ENCODE assay signal across 12 cellular contexts in the genomic region with DNA sequence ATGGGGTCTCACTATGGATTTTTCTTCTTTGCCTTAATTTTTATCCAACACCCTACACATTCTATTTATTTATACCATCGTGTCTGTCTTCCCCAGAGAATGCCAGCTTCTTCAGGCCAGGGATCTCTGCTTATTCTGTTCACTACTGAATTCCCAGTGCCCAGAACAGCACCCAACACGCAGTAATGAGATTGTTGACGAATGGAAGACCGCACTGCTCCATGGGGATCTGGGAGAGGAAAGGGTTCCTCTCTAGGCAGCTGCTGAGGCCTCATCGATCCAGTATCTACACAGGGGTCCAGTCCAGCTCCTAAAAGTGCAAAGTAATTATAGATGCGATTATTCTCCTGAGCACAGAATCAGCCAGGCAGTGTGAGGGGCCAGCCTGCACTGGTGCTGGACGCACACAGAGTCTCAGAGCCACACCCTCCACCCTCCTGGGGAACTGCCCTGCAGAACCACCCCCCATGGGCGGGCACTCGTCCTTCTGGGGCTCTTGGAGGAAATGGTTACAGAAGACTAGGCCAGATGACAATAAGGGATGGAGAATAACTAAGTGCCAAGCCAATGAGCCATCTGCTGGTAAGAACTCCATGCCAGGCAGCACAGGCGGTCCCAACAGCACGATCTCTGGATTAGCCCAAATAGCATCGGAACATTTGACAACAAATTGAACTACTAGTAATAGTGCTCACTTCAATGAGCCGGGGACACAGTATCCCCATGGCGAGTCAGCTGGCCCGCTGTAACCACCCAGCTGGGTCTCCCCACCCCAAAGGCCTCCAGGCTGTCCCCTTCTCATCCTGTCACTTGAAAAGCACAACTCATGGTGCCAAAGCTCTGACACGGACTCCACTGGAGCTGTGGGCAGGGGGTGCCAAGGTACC. TPM values are rescaled to one million over a fixed set of nuclear protein-coding genes. Genes with fewer than 3 reads are reported as not detected.
A peak's percentile ranks its signal among the peaks of the same experiment; 100 is the strongest.
DNase-seq lines count a peak whose midpoint lies in the region; ATAC-seq, FAIRE-seq and TF ChIP-seq lines count a peak whose summit lies in the region.
"Had no signal": no experiment of that assay in that cellular context is flagged by ENCODE, and none has a peak within 500 bp of the region (broad histone marks: within the 10 kb centered on the region; RNA-seq: fewer than 3 reads in every experiment).

No MANE protein-coding gene starts in this region.

- no TSS peak for BruUV-seq in HepG2 (replicated peaks; lab: Mats Ljungman, UMichigan)

- H3K9me3 ChIP-seq in left ventricle myocardium inferior (replicated peaks) (no peaks in the 10 kb centered on the region), HepG2 (ENCODE audit: low read length) (no peaks in the 10 kb centered on the region), MM.1S (replicated peaks; ENCODE audit: insufficient read depth, low read length) (no peaks in the 10 kb centered on the region)
- H3K9me3 ChIP-seq: thyroid gland had no signal

- H3K36me3 Mint-ChIP-seq in WTC11 = no peaks in the 10 kb centered on the region

- no peak overlapping the region for H3K27ac Mint-ChIP-seq in WTC11
- H3K27ac Mint-ChIP-seq: HFFc6 had no signal

- no peak for ATAC-seq in Right ventricle myocardium inferior
- no peak for ATAC-seq in WTC11
- ATAC-seq in HepG2 = no peak
- ATAC-seq in HG03139 (IDR thresholded peaks at IDR 0.05; ENCODE audit: unreplicated experiment) = no peak
- no peak for ATAC-seq in GM18909 (IDR thresholded peaks at IDR 0.05; ENCODE audit: poor library complexity, unreplicated experiment)

- POLR2A ChIA-PET in WTC11 (lab: Charles Lee) (interaction anchor here (1.0 to 1.5 kb wide), 2 partner anchors 59 to 106 kb away, joined by 3 to 5 read pairs; no protein-coding TSS in a partner anchor), HepG2 (lab: Yijun Ruan, JAX) (no interaction called here)

- H3K4me1 ChIP-seq in left ventricle myocardium inferior (peaks cover 38% of the 10 kb centered on the region), HepG2 (ENCODE audit: insufficient read depth, low read length) (peaks cover 43% of the 10 kb centered on the region), MM.1S (ENCODE audit: low read length) (no peaks in the 10 kb centered on the region)

- DNase-seq in left ventricle myocardium inferior = peak; percentile 17
- DNase-seq in Right ventricle myocardium inferior (ENCODE audit: missing footprints) = no peak
- no peak for DNase-seq in WTC11 (ENCODE audit: low spot score)
- DNase-seq in HepG2 (ENCODE audit: low spot score) = no peak
- peak; percentile 71 for DNase-seq in ureter (ENCODE audit: low spot score)
- DNase-seq in MM.1S = no peak
- DNase-seq: DMS79; HFFc6; stimulated activated CD4-positive, alpha-beta T cell treated with anti-CD3 and anti-CD28 coated beads, Interleukin-1b, Interleukin-23, amount 100 ng/mL, for 48 hours had no signal

- TF ChIP-seq CTCF in left ventricle myocardium inferior (IDR thresholded peaks at IDR 0.05; ENCODE audit: borderline replicate concordance) (no peak), WTC11 (IDR thresholded peaks at IDR 0.05) (no peak), HepG2 (CRISPR knock-in tag; IDR thresholded peaks at IDR 0.05) (no peak), MM.1S (IDR thresholded peaks at IDR 0.05; ENCODE audit: low read length) (no peak)

- peaks cover 3% of the 10 kb centered on the region; the same call in 1 of the 2 replicates for H4K20me1 ChIP-seq in HepG2 (ENCODE audit: insufficient read depth, low read length)
- H4K20me1 ChIP-seq in MM.1S (ENCODE audit: insufficient read depth, low read length) = no peaks in the 10 kb centered on the region

- intact Hi-C loops in left ventricle myocardium inferior (cut with micrococcal nuclease) = no loop called here
- intact Hi-C loops in Right ventricle myocardium inferior (cut with DNase I) = loop anchor here (1.0 to 10.0 kb wide), 2 partner anchors 93 to 167 kb away; no protein-coding TSS in a partner anchor
- intact Hi-C loops in HepG2 (cut with micrococcal nuclease; ENCODE audit: unreplicated experiment) = loop anchor here (1.0 to 5.0 kb wide), 3 partner anchors 87 to 167 kb away; no protein-coding TSS in a partner anchor

- H3K9me3 Mint-ChIP-seq in WTC11 = no peaks in the 10 kb centered on the region

- H3K27ac ChIP-seq in left ventricle myocardium inferior (replicated peaks) (peak overlapping the region; percentile 75), HepG2 (ENCODE audit: extremely low read length, insufficient read depth, low read length) (no peak overlapping the region), MM.1S (ENCODE audit: low read length) (no peak overlapping the region)

- peak overlapping the region; percentile 87 for H3K4me3 Mint-ChIP-seq in WTC11
- H3K4me3 Mint-ChIP-seq: HFFc6 had no signal

- no peaks in the 10 kb centered on the region for H3K36me3 ChIP-seq in left ventricle myocardium inferior
- peaks cover 0 to 2% of the 10 kb centered on the region in 2 experiments; a peak in 1 of 5 replicates for H3K36me3 ChIP-seq in HepG2 (replicated peaks in 1 of 2; ENCODE audit: control insufficient read depth in 1 of 2, insufficient read depth in 2 of 2, low read length in 2 of 2)
- no peaks in the 10 kb centered on the region for H3K36me3 ChIP-seq in MM.1S (replicated peaks; ENCODE audit: insufficient read depth, low read length)
- H3K36me3 ChIP-seq: thyroid gland had no signal

- CTCF ChIA-PET in WTC11 (lab: Charles Lee) = interaction anchor here (0.7 to 5.7 kb wide), 21 partner anchors 8 to 211 kb away, joined by 3 to 66 read pairs (median 4); no protein-coding TSS in a partner anchor
- CTCF ChIA-PET in HepG2 (lab: Yijun Ruan, JAX; ENCODE audit: low intra/inter-chr PET ratio, low total read pairs) = interaction anchor here (1.8 kb wide), 1 partner anchor 166 kb away, joined by 11 read pairs; no protein-coding TSS in a partner anchor

- H3K27me3 ChIP-seq in left ventricle myocardium inferior (ENCODE audit: low read depth) = peaks cover 46% of the 10 kb centered on the region
- peaks cover 4 to 30% of the 10 kb centered on the region in 2 experiments; a peak in 4 of 5 replicates for H3K27me3 ChIP-seq in HepG2 (ENCODE audit: control insufficient read depth in 1 of 2, insufficient read depth in 2 of 2, low read length in 2 of 2)
- peaks cover 93% of the 10 kb centered on the region for H3K27me3 ChIP-seq in MM.1S (replicated peaks; ENCODE audit: insufficient read depth, low read length)
- H3K27me3 ChIP-seq: thyroid gland had no signal

- H3K4me3 ChIP-seq in left ventricle myocardium inferior = no peak overlapping the region
- H3K4me3 ChIP-seq in HepG2 (replicated peaks in 1 of 3; ENCODE audit: insufficient read depth in 1 of 3, low read depth in 2 of 3, low read length in 3 of 3) = no peak overlapping the region
- no peak overlapping the region for H3K4me3 ChIP-seq in MM.1S (ENCODE audit: low read length)

- H3K4me1 Mint-ChIP-seq in WTC11 = peaks cover 35% of the 10 kb centered on the region

- H3K4me2 ChIP-seq in HepG2 (ENCODE audit: low read depth, low read length) (no peak overlapping the region), MM.1S (ENCODE audit: low read depth, low read length) (no peak overlapping the region)

- H2AFZ ChIP-seq in HepG2 (ENCODE audit: low read length) (no peak overlapping the region), MM.1S (ENCODE audit: low read length) (no peak overlapping the region)

- no peaks in the 10 kb centered on the region for H3F3A ChIP-seq in MM.1S (ENCODE audit: insufficient read depth, low read length)

- no peak for TF ChIP-seq POLR2A in HepG2 (IDR thresholded peaks at IDR 0.05; ENCODE audit: insufficient read depth in 1 of 2, low read depth in 2 of 2, low read length in 2 of 2)

- TF ChIP-seq EP300 in HepG2 (IDR thresholded peaks at IDR 0.05; ENCODE audit: low read depth in 2 of 2, low read length in 2 of 2) (no peak), HepG2 (CRISPR knock-in tag; IDR thresholded peaks at IDR 0.05; ENCODE audit: borderline replicate concordance) (no peak)

- H3K79me2 ChIP-seq in HepG2 (ENCODE audit: insufficient read depth, low read length) (peaks cover 6% of the 10 kb centered on the region), MM.1S (ENCODE audit: low read length) (no peaks in the 10 kb centered on the region)

- WGBS in HepG2 (ENCODE audit: low lambda C conversion rate) = 66% methylated on average over 11 of the region's 16 CpGs

- no peaks in the 10 kb centered on the region for H3K9me2 ChIP-seq in MM.1S (replicated peaks; ENCODE audit: insufficient read depth, low read length)

- H3K9ac ChIP-seq in HepG2 (ENCODE audit: insufficient read depth, low read depth, low read length) (no peak overlapping the region), MM.1S (ENCODE audit: low read length) (no peak overlapping the region)

- no peak for FAIRE-seq in HepG2 (lab: Jason Lieb, UNC)

- TF ChIP-seq RAD21 in HepG2 (CRISPR knock-in tag; IDR thresholded peaks at IDR 0.05) = no peak

- peaks cover 4% of the 10 kb centered on the region; the same call in 1 of the 2 replicates for H3K27me3 Mint-ChIP-seq in WTC11 (ENCODE audit: low read depth)

- in situ Hi-C loops in HepG2 (cut with HindIII; ENCODE audit: extremely low pct_ligation_motif_present, low pct_unique_long_range_greater_than_20kb) = loop anchor here (10.0 to 25.0 kb wide), 2 partner anchors 111 to 183 kb away; no protein-coding TSS in a partner anchor

RNA-seq across cellular contexts. Expression of a gene that starts 1.7 kb away (rescaled TPM):
- total RNA-seq in left ventricle myocardium inferior (3.2 TPM), Right ventricle myocardium inferior (3.4 TPM), WTC11 (2021) (44.8 to 46.3 TPM (median 46.1 TPM) in 3 replicates), HepG2 (2016; rRNA removed; fragmentation: Illumina TruSeq; extraction: Trizol) (4.3 and 4.6 TPM in 2 replicates), ureter (26.1 TPM)
- total RNA-seq in HepG2 (2016; cell fraction: cytosol; rRNA removed; fragmentation: Illumina TruSeq; extraction: Trizol; ENCODE audit: low read depth) = 5.9 and 7.3 TPM in 2 replicates
- total RNA-seq in HepG2 (2016; cell fraction: insoluble cytoplasmic fraction; rRNA removed; fragmentation: Illumina TruSeq; extraction: Trizol) = 4.1 and 4.3 TPM in 2 replicates
- 9.6 TPM in 2 replicates for total RNA-seq in HepG2 (2016; cell fraction: membrane; rRNA removed; fragmentation: Illumina TruSeq; extraction: Trizol)
- 4.2 and 5.2 TPM in 2 replicates for total RNA-seq in HepG2 (2016; cell fraction: nucleus; rRNA removed; fragmentation: Illumina TruSeq; extraction: Trizol)
- 19.7 and 22.9 TPM in 2 replicates for polyA plus RNA-seq in HepG2 (2011; rRNA removed)
- 16.4 and 19.0 TPM in 2 replicates for polyA plus RNA-seq in HepG2 (2011; cell fraction: cytosol; rRNA removed)
- polyA plus RNA-seq in HepG2 (2011; cell fraction: nucleus; rRNA removed) = 25.1 and 25.6 TPM in 2 replicates
- 15.9 and 16.0 TPM in 2 replicates for polyA plus RNA-seq in HepG2 (2012)
- 12.4 and 13.6 TPM in 2 replicates for polyA plus RNA-seq in HepG2 (2016; cell fraction: cytosol; fragmentation: Illumina TruSeq; extraction: Trizol; ENCODE audit: low read depth)
- 5.4 and 7.7 TPM in 2 replicates for polyA plus RNA-seq in HepG2 (2016; cell fraction: insoluble cytoplasmic fraction; fragmentation: Illumina TruSeq; extraction: Trizol; ENCODE audit: low read depth)
- 12.9 and 13.7 TPM in 2 replicates for polyA plus RNA-seq in HepG2 (2016; cell fraction: membrane; fragmentation: Illumina TruSeq; extraction: Trizol; ENCODE audit: low read depth)
- polyA plus RNA-seq in HepG2 (2016; cell fraction: nucleus; fragmentation: Illumina TruSeq; extraction: Trizol; ENCODE audit: insufficient read depth, low read depth) = 8.9 TPM in 2 replicates
- 6.1 and 18.8 TPM in 2 replicates for polyA minus RNA-seq in HepG2 (2011; rRNA and poly(A)+ RNA removed; ENCODE audit: low replicate concordance)
- polyA minus RNA-seq in HepG2 (2011; cell fraction: cytosol; rRNA and poly(A)+ RNA removed) = 10.6 and 12.7 TPM in 2 replicates
- polyA minus RNA-seq in HepG2 (2011; cell fraction: nucleus; rRNA and poly(A)+ RNA removed) = 10.4 and 11.6 TPM in 2 replicates
- total RNA-seq: HFFc6 had no signal

Comparison
In these comparisons a context has a peak if more than half of its experiments do, and no peak if none do; other contexts are left out.
1. DNase-seq: peak in left ventricle myocardium inferior (single experiment) and ureter (single experiment); none in Right ventricle myocardium inferior (single experiment), WTC11 (single experiment), HepG2 (single experiment) and MM.1S (single experiment).